1 cellular context compared by ENCODE assay signal in genomic region chr12:102832826-102833225, GRCh38.
TF ChIP-seq lines count a peak whose summit lies in the region.

No MANE protein-coding gene starts in this region.

TF ChIP-seq in HepG2, 621 proteins besides CTCF, POLR2A, EP300 and RAD21 (continued from another document):
- TF ChIP-seq PHF8 (CRISPR knock-in tag; IDR thresholded peaks at IDR 0.05) = 0 out of 2 replicates have a peak, but pooled peaks have one; percentile 17
